ENCODE assay signal across 8 cellular contexts in the genomic region with DNA sequence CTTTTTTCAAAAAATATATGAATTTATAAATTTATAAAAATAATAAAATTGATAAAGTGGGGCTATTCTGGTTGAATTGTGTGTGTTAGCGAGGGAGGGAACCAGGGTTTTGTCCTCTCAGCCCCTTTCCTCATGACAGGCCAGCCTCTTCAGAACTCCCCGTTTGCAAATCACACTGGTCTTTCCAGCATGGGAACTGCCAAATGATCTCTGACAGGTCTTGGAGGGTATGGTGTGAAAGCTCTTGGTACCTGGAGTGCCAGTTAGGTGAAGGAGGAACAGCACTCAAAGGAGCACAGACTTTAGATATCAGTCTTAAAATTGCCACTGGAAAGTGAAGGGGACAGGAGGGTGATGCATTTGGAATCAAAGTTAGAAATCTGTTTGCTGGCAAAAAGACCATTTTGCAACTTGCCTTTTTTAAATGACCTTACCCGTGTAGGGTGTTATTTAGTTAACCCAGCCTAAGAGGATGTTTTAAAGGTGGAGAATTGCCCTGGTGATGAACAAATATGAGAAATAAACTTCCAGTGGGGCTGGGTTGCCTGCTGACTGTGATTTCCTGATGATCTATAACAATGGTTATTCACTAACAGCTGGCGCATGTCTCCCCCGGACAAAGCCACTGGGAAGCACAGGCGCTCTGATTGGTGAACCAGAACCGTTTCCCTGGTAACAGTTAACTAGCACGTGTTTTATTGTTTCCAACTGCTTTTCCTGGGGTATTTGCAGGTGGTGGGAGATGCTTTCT.
DNase-seq lines count a peak whose midpoint lies in the region; ATAC-seq, FAIRE-seq and TF ChIP-seq lines count a peak whose summit lies in the region.

No MANE protein-coding gene starts in this region.

- in situ Hi-C loops in astrocyte of the spinal cord (cut with HindIII; ENCODE audit: low sequenced_read_pairs) = no loop called here

- H3K4me1 Mint-ChIP-seq in activated T-helper 1 cell treated with anti-CD3 and anti-CD28 coated beads, Interleukin-12 subunit alpha, Interleukin-12 subunit beta, Interleukin-2, Interleukin-4 antibody, amounts not matched to agents 30 ng/mL and 10 ng/mL and 1 ng/mL, durations not matched to agents 14 hours and 24 hours and 36 hours (ENCODE audit: low read depth) = no peaks in the 10 kb centered on the region

- no peaks in the 10 kb centered on the region for H3K27me3 ChIP-seq in uterus

- H3K27ac Mint-ChIP-seq in activated T-helper 1 cell treated with anti-CD3 and anti-CD28 coated beads, Interleukin-12 subunit alpha, Interleukin-12 subunit beta, Interleukin-2, Interleukin-4 antibody, amounts not matched to agents 30 ng/mL and 10 ng/mL and 1 ng/mL, durations not matched to agents 14 hours and 24 hours and 36 hours = no peak overlapping the region

- no peak for ATAC-seq in GM21825 (IDR thresholded peaks at IDR 0.05; ENCODE audit: unreplicated experiment)

- H3K36me3 ChIP-seq in uterus = no peaks in the 10 kb centered on the region

- peaks cover 0 to 6% of the 10 kb centered on the region in 2 donors for H3K4me1 ChIP-seq in uterus

- intact Hi-C loops in uterus (cut with DNase I; ENCODE audit: low total_unique reads) = no loop called here
- intact Hi-C loops in activated T-helper 1 cell treated with anti-CD3 and anti-CD28 coated beads, Interleukin-12 subunit alpha, Interleukin-12 subunit beta, Interleukin-2, Interleukin-4 antibody, amounts not matched to agents 30 ng/mL and 10 ng/mL and 1 ng/mL, durations not matched to agents 14 hours and 24 hours and 36 hours (cut with micrococcal nuclease) = no loop called here

- H3K9me3 ChIP-seq in uterus = no peaks in the 10 kb centered on the region

- H3K9me3 Mint-ChIP-seq in activated T-helper 1 cell treated with anti-CD3 and anti-CD28 coated beads, Interleukin-12 subunit alpha, Interleukin-12 subunit beta, Interleukin-2, Interleukin-4 antibody, amounts not matched to agents 30 ng/mL and 10 ng/mL and 1 ng/mL, durations not matched to agents 14 hours and 24 hours and 36 hours = no peaks in the 10 kb centered on the region

- no peak for TF ChIP-seq CTCF in AG10803 (conservative IDR thresholded peaks at IDR 0.05; ENCODE audit: low read length)
- TF ChIP-seq CTCF in astrocyte of the spinal cord (IDR thresholded peaks at IDR 0.05; ENCODE audit: low read depth, low read length) = no peak
- TF ChIP-seq CTCF in uterus (IDR thresholded peaks at IDR 0.05) = no peak

- FAIRE-seq in islet of Langerhans (lab: Jason Lieb, UNC) = peak; percentile 73

- H3K4me3 ChIP-seq in AG10803 (ENCODE audit: low read length) (no peak overlapping the region), astrocyte of the spinal cord (ENCODE audit: low read depth, low read length) (no peak overlapping the region), uterus (no peak overlapping the region)

- H3K4me3 Mint-ChIP-seq in activated T-helper 1 cell treated with anti-CD3 and anti-CD28 coated beads, Interleukin-12 subunit alpha, Interleukin-12 subunit beta, Interleukin-2, Interleukin-4 antibody, amounts not matched to agents 30 ng/mL and 10 ng/mL and 1 ng/mL, durations not matched to agents 14 hours and 24 hours and 36 hours = no peak overlapping the region

- no peak for TF ChIP-seq POLR2A in uterus (IDR thresholded peaks at IDR 0.05)

- peak; percentile 83 for DNase-seq in AG10803 (ENCODE audit: low read depth)
- peak; percentile 55 to 68 for DNase-seq in NCI-H187 (lab: John Stamatoyannopoulos, UW)
- peak; percentile 86 for DNase-seq in astrocyte of the spinal cord (ENCODE audit: low read depth, low spot score)
- peak; percentile 66 to 76 for DNase-seq in uterus
- no peak for DNase-seq in stimulated activated naive CD4-positive, alpha-beta T cell (lab: John Stamatoyannopoulos, UW)
- DNase-seq in activated T-helper 1 cell treated with anti-CD3 and anti-CD28 coated beads, Interleukin-12 subunit alpha, Interleukin-12 subunit beta, Interleukin-2, Interleukin-4 antibody, amounts not matched to agents 30 ng/mL and 10 ng/mL and 1 ng/mL, durations not matched to agents 14 hours and 24 hours and 36 hours (ENCODE audit: low spot score) = no peak

- H3K27me3 Mint-ChIP-seq in activated T-helper 1 cell treated with anti-CD3 and anti-CD28 coated beads, Interleukin-12 subunit alpha, Interleukin-12 subunit beta, Interleukin-2, Interleukin-4 antibody, amounts not matched to agents 30 ng/mL and 10 ng/mL and 1 ng/mL, durations not matched to agents 14 hours and 24 hours and 36 hours (ENCODE audit: insufficient read depth) = no peaks in the 10 kb centered on the region

- H3K36me3 Mint-ChIP-seq in activated T-helper 1 cell treated with anti-CD3 and anti-CD28 coated beads, Interleukin-12 subunit alpha, Interleukin-12 subunit beta, Interleukin-2, Interleukin-4 antibody, amounts not matched to agents 30 ng/mL and 10 ng/mL and 1 ng/mL, durations not matched to agents 14 hours and 24 hours and 36 hours (ENCODE audit: low read depth) = no peaks in the 10 kb centered on the region

- H3K27ac ChIP-seq in uterus = peak overlapping the region in 1 of 2 donors; percentile 22

Comparison
In these comparisons a context has a peak if more than half of its experiments do, and no peak if none do; other contexts are left out.
1. DNase-seq: peak in AG10803 (single experiment), NCI-H187 (2 of 2), astrocyte of the spinal cord (single experiment) and uterus (2 of 2); none in stimulated activated naive CD4-positive, alpha-beta T cell (0 of 6) and activated T-helper 1 cell treated with anti-CD3 and anti-CD28 coated beads, Interleukin-12 subunit alpha, Interleukin-12 subunit beta, Interleukin-2, Interleukin-4 antibody, amounts not matched to agents 30 ng/mL and 10 ng/mL and 1 ng/mL, durations not matched to agents 14 hours and 24 hours and 36 hours (single experiment).